1 cellular context compared by ENCODE assay signal in the genomic region with DNA sequence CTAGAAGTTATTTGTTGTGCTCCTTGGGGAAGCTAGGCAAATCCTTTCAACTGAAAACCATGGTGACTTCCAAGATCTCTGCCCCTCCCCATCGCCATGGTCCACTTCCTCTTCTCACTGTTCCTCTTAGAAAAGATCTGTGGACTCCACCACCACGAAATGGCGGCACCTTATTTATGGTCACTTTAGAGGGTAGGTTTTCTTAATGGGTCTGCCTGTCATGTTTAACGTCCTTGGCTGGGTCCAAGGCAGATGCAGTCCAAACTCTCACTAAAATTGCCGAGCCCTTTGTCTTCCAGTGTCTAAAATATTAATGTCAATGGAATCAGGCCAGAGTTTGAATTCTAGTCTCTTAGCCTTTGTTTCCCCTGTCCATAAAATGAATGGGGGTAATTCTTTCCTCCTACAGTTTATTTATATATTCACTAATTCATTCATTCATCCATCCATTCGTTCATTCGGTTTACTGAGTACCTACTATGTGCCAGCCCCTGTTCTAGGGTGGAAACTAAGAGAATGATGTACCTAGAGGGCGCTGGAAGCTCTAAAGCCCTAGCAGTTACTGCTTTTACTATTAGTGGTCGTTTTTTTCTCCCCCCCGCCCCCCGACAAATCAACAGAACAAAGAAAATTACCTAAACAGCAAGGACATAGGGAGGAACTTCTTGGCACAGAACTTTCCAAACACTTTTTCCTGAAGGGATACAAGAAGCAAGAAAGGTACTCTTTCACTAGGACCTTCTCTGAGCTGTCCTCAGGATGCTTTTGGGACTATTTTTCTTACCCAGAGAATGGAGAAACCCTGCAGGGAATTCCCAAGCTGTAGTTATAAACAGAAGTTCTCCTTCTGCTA.
TF ChIP-seq lines count a peak whose summit lies in the region.

No MANE protein-coding gene starts in this region.

TF ChIP-seq in K562, 482 proteins besides CTCF, POLR2A, EP300 and RAD21 (continued from another document and continues in another):
- peak; percentile 85; the same call in 1 of the 2 replicates for TF ChIP-seq KAT8 (IDR thresholded peaks at IDR 0.05; ENCODE audit: low read depth)
- TF ChIP-seq MEIS2 (IDR thresholded peaks at IDR 0.05; ENCODE audit: partially characterized antibody) = peak; percentile 51
- TF ChIP-seq, protein P1, sequence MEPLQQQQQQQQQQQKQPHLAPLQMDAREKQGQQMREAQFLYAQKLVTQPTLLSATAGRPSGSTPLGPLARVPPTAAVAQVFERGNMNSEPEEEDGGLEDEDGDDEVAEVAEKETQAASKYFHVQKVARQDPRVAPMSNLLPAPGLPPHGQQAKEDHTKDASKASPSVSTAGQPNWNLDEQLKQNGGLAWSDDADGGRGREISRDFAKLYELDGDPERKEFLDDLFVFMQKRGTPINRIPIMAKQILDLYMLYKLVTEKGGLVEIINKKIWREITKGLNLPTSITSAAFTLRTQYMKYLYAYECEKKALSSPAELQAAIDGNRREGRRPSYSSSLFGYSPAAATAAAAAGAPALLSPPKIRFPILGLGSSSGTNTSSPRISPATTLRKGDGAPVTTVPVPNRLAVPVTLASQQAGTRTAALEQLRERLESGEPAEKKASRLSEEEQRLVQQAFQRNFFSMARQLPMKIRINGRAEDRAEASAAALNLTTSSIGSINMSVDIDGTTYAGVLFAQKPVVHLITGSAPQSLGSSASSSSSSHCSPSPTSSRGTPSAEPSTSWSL (CRISPR knock-in tag; IDR thresholded peaks at IDR 0.05; ENCODE audit: borderline replicate concordance) = no peak
- TF ChIP-seq, protein P2, sequence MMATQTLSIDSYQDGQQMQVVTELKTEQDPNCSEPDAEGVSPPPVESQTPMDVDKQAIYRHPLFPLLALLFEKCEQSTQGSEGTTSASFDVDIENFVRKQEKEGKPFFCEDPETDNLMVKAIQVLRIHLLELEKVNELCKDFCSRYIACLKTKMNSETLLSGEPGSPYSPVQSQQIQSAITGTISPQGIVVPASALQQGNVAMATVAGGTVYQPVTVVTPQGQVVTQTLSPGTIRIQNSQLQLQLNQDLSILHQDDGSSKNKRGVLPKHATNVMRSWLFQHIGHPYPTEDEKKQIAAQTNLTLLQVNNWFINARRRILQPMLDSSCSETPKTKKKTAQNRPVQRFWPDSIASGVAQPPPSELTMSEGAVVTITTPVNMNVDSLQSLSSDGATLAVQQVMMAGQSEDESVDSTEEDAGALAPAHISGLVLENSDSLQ (IDR thresholded peaks at IDR 0.05) = peak; percentile 24; the same call in 1 of the 2 replicates
- TF ChIP-seq, protein P3, sequence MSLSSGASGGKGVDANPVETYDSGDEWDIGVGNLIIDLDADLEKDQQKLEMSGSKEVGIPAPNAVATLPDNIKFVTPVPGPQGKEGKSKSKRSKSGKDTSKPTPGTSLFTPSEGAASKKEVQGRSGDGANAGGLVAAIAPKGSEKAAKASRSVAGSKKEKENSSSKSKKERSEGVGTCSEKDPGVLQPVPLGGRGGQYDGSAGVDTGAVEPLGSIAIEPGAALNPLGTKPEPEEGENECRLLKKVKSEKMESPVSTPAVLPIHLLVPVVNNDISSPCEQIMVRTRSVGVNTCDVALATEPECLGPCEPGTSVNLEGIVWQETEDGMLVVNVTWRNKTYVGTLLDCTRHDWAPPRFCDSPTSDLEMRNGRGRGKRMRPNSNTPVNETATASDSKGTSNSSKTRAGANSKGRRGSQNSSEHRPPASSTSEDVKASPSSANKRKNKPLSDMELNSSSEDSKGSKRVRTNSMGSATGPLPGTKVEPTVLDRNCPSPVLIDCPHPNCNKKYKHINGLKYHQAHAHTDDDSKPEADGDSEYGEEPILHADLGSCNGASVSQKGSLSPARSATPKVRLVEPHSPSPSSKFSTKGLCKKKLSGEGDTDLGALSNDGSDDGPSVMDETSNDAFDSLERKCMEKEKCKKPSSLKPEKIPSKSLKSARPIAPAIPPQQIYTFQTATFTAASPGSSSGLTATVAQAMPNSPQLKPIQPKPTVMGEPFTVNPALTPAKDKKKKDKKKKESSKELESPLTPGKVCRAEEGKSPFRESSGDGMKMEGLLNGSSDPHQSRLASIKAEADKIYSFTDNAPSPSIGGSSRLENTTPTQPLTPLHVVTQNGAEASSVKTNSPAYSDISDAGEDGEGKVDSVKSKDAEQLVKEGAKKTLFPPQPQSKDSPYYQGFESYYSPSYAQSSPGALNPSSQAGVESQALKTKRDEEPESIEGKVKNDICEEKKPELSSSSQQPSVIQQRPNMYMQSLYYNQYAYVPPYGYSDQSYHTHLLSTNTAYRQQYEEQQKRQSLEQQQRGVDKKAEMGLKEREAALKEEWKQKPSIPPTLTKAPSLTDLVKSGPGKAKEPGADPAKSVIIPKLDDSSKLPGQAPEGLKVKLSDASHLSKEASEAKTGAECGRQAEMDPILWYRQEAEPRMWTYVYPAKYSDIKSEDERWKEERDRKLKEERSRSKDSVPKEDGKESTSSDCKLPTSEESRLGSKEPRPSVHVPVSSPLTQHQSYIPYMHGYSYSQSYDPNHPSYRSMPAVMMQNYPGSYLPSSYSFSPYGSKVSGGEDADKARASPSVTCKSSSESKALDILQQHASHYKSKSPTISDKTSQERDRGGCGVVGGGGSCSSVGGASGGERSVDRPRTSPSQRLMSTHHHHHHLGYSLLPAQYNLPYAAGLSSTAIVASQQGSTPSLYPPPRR (CRISPR knock-in tag; IDR thresholded peaks at IDR 0.05; ENCODE audit: borderline replicate concordance) = no peak
- 0 out of 2 replicates have a peak, but pooled peaks have one; percentile 3 for TF ChIP-seq ZNF589 (CRISPR knock-in tag; IDR thresholded peaks at IDR 0.05; ENCODE audit: low read depth)
- TF ChIP-seq ZNF354B (CRISPR knock-in tag; IDR thresholded peaks at IDR 0.05) = no peak
- no peak for TF ChIP-seq SREBF1 (IDR thresholded peaks at IDR 0.05; ENCODE audit: borderline replicate concordance, low read depth, low read length)
- TF ChIP-seq, protein P4, sequence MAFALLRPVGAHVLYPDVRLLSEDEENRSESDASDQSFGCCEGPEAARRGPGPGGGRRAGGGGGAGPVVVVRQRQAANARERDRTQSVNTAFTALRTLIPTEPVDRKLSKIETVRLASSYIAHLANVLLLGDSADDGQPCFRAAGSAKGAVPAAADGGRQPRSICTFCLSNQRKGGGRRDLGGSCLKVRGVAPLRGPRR (CRISPR knock-in tag; IDR thresholded peaks at IDR 0.05) = no peak
- TF ChIP-seq HNRNPUL1 (IDR thresholded peaks at IDR 0.05; ENCODE audit: low read length) = no peak
- TF ChIP-seq, protein P5, sequence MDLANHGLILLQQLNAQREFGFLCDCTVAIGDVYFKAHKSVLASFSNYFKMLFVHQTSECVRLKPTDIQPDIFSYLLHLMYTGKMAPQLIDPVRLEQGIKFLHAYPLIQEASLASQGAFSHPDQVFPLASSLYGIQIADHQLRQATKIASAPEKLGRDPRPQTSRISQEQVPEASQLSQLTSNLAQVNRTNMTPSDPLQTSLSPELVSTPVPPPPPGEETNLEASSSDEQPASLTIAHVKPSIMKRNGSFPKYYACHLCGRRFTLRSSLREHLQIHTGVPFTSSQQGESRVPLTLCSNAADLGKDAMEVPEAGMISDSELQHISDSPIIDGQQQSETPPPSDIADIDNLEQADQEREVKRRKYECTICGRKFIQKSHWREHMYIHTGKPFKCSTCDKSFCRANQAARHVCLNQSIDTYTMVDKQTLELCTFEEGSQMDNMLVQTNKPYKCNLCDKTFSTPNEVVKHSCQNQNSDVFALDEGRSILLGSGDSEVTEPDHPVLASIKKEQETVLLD (IDR thresholded peaks at IDR 0.05) = no peak
- TF ChIP-seq, protein P6, sequence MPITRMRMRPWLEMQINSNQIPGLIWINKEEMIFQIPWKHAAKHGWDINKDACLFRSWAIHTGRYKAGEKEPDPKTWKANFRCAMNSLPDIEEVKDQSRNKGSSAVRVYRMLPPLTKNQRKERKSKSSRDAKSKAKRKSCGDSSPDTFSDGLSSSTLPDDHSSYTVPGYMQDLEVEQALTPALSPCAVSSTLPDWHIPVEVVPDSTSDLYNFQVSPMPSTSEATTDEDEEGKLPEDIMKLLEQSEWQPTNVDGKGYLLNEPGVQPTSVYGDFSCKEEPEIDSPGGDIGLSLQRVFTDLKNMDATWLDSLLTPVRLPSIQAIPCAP (CRISPR knock-in tag; IDR thresholded peaks at IDR 0.05; ENCODE audit: borderline replicate concordance) = no peak
- TF ChIP-seq NR2C2 (CRISPR knock-in tag; IDR thresholded peaks at IDR 0.05) = no peak
- no peak for TF ChIP-seq NR2C2 (tag; IDR thresholded peaks at IDR 0.05)
- TF ChIP-seq, protein P7, sequence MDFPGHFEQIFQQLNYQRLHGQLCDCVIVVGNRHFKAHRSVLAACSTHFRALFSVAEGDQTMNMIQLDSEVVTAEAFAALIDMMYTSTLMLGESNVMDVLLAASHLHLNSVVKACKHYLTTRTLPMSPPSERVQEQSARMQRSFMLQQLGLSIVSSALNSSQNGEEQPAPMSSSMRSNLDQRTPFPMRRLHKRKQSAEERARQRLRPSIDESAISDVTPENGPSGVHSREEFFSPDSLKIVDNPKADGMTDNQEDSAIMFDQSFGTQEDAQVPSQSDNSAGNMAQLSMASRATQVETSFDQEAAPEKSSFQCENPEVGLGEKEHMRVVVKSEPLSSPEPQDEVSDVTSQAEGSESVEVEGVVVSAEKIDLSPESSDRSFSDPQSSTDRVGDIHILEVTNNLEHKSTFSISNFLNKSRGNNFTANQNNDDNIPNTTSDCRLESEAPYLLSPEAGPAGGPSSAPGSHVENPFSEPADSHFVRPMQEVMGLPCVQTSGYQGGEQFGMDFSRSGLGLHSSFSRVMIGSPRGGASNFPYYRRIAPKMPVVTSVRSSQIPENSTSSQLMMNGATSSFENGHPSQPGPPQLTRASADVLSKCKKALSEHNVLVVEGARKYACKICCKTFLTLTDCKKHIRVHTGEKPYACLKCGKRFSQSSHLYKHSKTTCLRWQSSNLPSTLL (IDR thresholded peaks at IDR 0.05) = no peak
- 0 out of 2 replicates have a peak, but pooled peaks have one; percentile 14 for TF ChIP-seq ELF1 (tag; IDR thresholded peaks at IDR 0.05)
- 0 out of 2 replicates have a peak, but pooled peaks have one; percentile 45 for TF ChIP-seq ELF4 (CRISPR knock-in tag; IDR thresholded peaks at IDR 0.05)
- TF ChIP-seq, protein P8, sequence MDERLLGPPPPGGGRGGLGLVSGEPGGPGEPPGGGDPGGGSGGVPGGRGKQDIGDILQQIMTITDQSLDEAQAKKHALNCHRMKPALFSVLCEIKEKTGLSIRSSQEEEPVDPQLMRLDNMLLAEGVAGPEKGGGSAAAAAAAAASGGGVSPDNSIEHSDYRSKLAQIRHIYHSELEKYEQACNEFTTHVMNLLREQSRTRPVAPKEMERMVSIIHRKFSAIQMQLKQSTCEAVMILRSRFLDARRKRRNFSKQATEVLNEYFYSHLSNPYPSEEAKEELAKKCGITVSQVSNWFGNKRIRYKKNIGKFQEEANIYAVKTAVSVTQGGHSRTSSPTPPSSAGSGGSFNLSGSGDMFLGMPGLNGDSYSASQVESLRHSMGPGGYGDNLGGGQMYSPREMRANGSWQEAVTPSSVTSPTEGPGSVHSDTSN (CRISPR knock-in tag; IDR thresholded peaks at IDR 0.05; ENCODE audit: low read depth) = no peak
- TF ChIP-seq, protein P8 (tag; conservative IDR thresholded peaks at IDR 0.05; ENCODE audit: low read depth) = 0 out of 2 replicates have a peak, but pooled peaks have one; percentile 8
- TF ChIP-seq BACH1 (tag; IDR thresholded peaks at IDR 0.05) = peak; percentile 60
- TF ChIP-seq XRCC5 (IDR thresholded peaks at IDR 0.05; ENCODE audit: low read depth, low read length) = no peak
- TF ChIP-seq ZNF133 (CRISPR knock-in tag; IDR thresholded peaks at IDR 0.05) = no peak
- TF ChIP-seq, protein P9, sequence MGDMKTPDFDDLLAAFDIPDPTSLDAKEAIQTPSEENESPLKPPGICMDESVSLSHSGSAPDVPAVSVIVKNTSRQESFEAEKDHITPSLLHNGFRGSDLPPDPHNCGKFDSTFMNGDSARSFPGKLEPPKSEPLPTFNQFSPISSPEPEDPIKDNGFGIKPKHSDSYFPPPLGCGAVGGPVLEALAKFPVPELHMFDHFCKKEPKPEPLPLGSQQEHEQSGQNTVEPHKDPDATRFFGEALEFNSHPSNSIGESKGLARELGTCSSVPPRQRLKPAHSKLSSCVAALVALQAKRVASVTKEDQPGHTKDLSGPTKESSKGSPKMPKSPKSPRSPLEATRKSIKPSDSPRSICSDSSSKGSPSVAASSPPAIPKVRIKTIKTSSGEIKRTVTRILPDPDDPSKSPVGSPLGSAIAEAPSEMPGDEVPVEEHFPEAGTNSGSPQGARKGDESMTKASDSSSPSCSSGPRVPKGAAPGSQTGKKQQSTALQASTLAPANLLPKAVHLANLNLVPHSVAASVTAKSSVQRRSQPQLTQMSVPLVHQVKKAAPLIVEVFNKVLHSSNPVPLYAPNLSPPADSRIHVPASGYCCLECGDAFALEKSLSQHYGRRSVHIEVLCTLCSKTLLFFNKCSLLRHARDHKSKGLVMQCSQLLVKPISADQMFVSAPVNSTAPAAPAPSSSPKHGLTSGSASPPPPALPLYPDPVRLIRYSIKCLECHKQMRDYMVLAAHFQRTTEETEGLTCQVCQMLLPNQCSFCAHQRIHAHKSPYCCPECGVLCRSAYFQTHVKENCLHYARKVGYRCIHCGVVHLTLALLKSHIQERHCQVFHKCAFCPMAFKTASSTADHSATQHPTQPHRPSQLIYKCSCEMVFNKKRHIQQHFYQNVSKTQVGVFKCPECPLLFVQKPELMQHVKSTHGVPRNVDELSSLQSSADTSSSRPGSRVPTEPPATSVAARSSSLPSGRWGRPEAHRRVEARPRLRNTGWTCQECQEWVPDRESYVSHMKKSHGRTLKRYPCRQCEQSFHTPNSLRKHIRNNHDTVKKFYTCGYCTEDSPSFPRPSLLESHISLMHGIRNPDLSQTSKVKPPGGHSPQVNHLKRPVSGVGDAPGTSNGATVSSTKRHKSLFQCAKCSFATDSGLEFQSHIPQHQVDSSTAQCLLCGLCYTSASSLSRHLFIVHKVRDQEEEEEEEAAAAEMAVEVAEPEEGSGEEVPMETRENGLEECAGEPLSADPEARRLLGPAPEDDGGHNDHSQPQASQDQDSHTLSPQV (IDR thresholded peaks at IDR 0.05) = peak; percentile 41; the same call in 1 of the 2 replicates
- TF ChIP-seq OTX1 (CRISPR knock-in tag; IDR thresholded peaks at IDR 0.05) = no peak
- no peak; the same call in 1 of the 2 replicates for TF ChIP-seq FOSL1 (tag; conservative IDR thresholded peaks at IDR 0.05)
- no peak for TF ChIP-seq PHF21A (IDR thresholded peaks at IDR 0.05; ENCODE audit: borderline replicate concordance, low read depth)
- TF ChIP-seq RB1 (IDR thresholded peaks at IDR 0.05; ENCODE audit: low read depth) = no peak
- TF ChIP-seq, protein P10, sequence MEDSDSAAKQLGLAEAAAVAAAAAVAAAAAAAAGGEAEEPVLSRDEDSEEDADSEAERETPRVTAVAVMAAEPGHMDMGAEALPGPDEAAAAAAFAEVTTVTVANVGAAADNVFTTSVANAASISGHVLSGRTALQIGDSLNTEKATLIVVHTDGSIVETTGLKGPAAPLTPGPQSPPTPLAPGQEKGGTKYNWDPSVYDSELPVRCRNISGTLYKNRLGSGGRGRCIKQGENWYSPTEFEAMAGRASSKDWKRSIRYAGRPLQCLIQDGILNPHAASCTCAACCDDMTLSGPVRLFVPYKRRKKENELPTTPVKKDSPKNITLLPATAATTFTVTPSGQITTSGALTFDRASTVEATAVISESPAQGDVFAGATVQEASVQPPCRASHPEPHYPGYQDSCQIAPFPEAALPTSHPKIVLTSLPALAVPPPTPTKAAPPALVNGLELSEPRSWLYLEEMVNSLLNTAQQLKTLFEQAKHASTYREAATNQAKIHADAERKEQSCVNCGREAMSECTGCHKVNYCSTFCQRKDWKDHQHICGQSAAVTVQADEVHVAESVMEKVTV (CRISPR knock-in tag; IDR thresholded peaks at IDR 0.05) = no peak
